In genomic region chr4:123564758-123565346, GRCh38 we compare ENCODE assay signal across 8 cellular contexts.
DNase-seq lines count a peak whose midpoint lies in the region; ATAC-seq and TF ChIP-seq lines count a peak whose summit lies in the region.

No MANE protein-coding gene starts in this region.

- 40% methylated on average over 1 of the region's 6 CpGs; no CpG with 5 or more reads in 1 of the 2 experiments for WGBS in IMR-90 (ENCODE audit: extremely low coverage in 2 of 2, insufficient read length in 1 of 2), 2 experiments
- WGBS in heart left ventricle, 4 donors, result 22 to 27% (median 25%) methylated on average over 6 of the region's 6 CpGs
- WGBS in smooth muscle cell (ENCODE audit: low lambda C conversion rate), result 37% methylated on average over 6 of the region's 6 CpGs

- H3K36me3 Mint-ChIP-seq in activated T-helper 1 cell treated with anti-CD3 and anti-CD28 coated beads, Interleukin-12 subunit alpha, Interleukin-12 subunit beta, Interleukin-2, Interleukin-4 antibody, amounts not matched to agents 30 ng/mL and 10 ng/mL and 1 ng/mL, durations not matched to agents 14 hours and 24 hours and 36 hours (ENCODE audit: low read depth), result no peaks in the 10 kb centered on the region

- POLR2A ChIA-PET in IMR-90 (lab: Charles Lee; ENCODE audit: unreplicated experiment) (no interaction called here), PC-3 (lab: Charles Lee; ENCODE audit: unreplicated experiment) (interaction anchor here (0.7 kb wide), 1 partner anchor 439 kb away, joined by 3 read pairs; no protein-coding TSS in a partner anchor)

- H3K23ac ChIP-seq in IMR-90 (ENCODE audit: low read depth, low read length), result no peak overlapping the region

- peak overlapping the region; percentile 7; the same call in 1 of the 2 replicates for H3K4ac ChIP-seq in IMR-90 (ENCODE audit: low read depth, low read length)

- no peak overlapping the region for H2BK15ac ChIP-seq in IMR-90 (ENCODE audit: low read depth, low read length)

- H2AK5ac ChIP-seq in IMR-90 (ENCODE audit: low read depth, low read length), result no peak overlapping the region

- H4K91ac ChIP-seq in IMR-90 (ENCODE audit: insufficient read depth, low read depth, low read length), result no peak overlapping the region

- no peak overlapping the region for H3K56ac ChIP-seq in IMR-90 (ENCODE audit: extremely low read depth, insufficient read depth, low read length)

- no peaks in the 10 kb centered on the region for H3K36me3 ChIP-seq in IMR-90 (ENCODE audit: control insufficient read depth, insufficient read depth, low read length)
- no peaks in the 10 kb centered on the region for H3K36me3 ChIP-seq in PC-3 (ENCODE audit: low read depth, low read length)
- no peaks in the 10 kb centered on the region for H3K36me3 ChIP-seq in heart left ventricle
- H3K36me3 ChIP-seq in smooth muscle cell (ENCODE audit: low read depth), result no peaks in the 10 kb centered on the region

- DNase-seq in GM04503 (ENCODE audit: low read depth) (peak; percentile 19), IMR-90 (peak; percentile 69), PC-3 (peak; percentile 78), heart left ventricle (peak in 3 of 5 donors; percentile 34 to 60 (median 46)), smooth muscle cell (lab: John Stamatoyannopoulos, UW; ENCODE audit: unreplicated experiment) (no peak), NCI-H774 (lab: John Stamatoyannopoulos, UW) (no peak)
- peak; percentile 57 for DNase-seq in activated T-helper 1 cell treated with anti-CD3 and anti-CD28 coated beads, Interleukin-12 subunit alpha, Interleukin-12 subunit beta, Interleukin-2, Interleukin-4 antibody, amounts not matched to agents 30 ng/mL and 10 ng/mL and 1 ng/mL, durations not matched to agents 14 hours and 24 hours and 36 hours (ENCODE audit: low spot score)

- H2AK9ac ChIP-seq in IMR-90 (replicated peaks; ENCODE audit: low read depth, low read length, poor library complexity), result no peak overlapping the region

- H3K9me1 ChIP-seq in IMR-90 (ENCODE audit: insufficient read depth, low read length), result 0 out of 2 replicates have a peak, but pooled peaks cover 3% of the 10 kb centered on the region

- H2BK120ac ChIP-seq in IMR-90 (ENCODE audit: low read depth, low read length), result peak overlapping the region; percentile 49; the same call in 1 of the 2 replicates

- H3F3A ChIP-seq in PC-3 (ENCODE audit: low read length, unreplicated experiment) (no peaks in the 10 kb centered on the region), smooth muscle cell (ENCODE audit: low read depth) (no peaks in the 10 kb centered on the region)

- CTCF ChIA-PET in IMR-90 (lab: Yijun Ruan, JAX) (interaction anchor here (0.5 to 1.5 kb wide), 8 partner anchors 9 to 112 kb away, joined by 3 to 5 read pairs (median 3); no protein-coding TSS in a partner anchor), PC-3 (lab: Charles Lee) (no interaction called here)

- H3K79me2 ChIP-seq in PC-3 (ENCODE audit: low read length) (no peaks in the 10 kb centered on the region), smooth muscle cell (ENCODE audit: low read depth) (no peaks in the 10 kb centered on the region)

- no peak overlapping the region for H4K5ac ChIP-seq in IMR-90 (ENCODE audit: low read depth, low read length)

- no peaks in the 10 kb centered on the region for H3K9me3 ChIP-seq in IMR-90 (ENCODE audit: control insufficient read depth, insufficient read depth, low read length)
- no peaks in the 10 kb centered on the region for H3K9me3 ChIP-seq in PC-3 (ENCODE audit: low read length)
- H3K9me3 ChIP-seq in heart left ventricle, result peaks cover 0 to 9% (median 0%) of the 10 kb centered on the region in 12 donors
- H3K9me3 ChIP-seq in smooth muscle cell (replicated peaks; ENCODE audit: low read depth), result no peaks in the 10 kb centered on the region

- H3K14ac ChIP-seq in IMR-90 (replicated peaks; ENCODE audit: low read depth, low read length), result peak overlapping the region; percentile 60; the same call in 1 of the 2 replicates

- no peak for TF ChIP-seq POLR2A in IMR-90 (IDR thresholded peaks at IDR 0.05; ENCODE audit: low read depth, low read length)
- TF ChIP-seq POLR2A in heart left ventricle (IDR thresholded peaks at IDR 0.05), result no peak

- H3K18ac ChIP-seq in IMR-90 (ENCODE audit: low read depth, low read length), result no peak overlapping the region

- no peak overlapping the region for H3K4me3 Mint-ChIP-seq in activated T-helper 1 cell treated with anti-CD3 and anti-CD28 coated beads, Interleukin-12 subunit alpha, Interleukin-12 subunit beta, Interleukin-2, Interleukin-4 antibody, amounts not matched to agents 30 ng/mL and 10 ng/mL and 1 ng/mL, durations not matched to agents 14 hours and 24 hours and 36 hours

- intact Hi-C loops in IMR-90 (cut with micrococcal nuclease) (loop anchor here (2.0 to 10.0 kb wide), 4 partner anchors 97 to 547 kb away; no protein-coding TSS in a partner anchor), PC-3 (cut with micrococcal nuclease) (loop anchor here (2.0 to 5.0 kb wide), 3 partner anchors 97 to 166 kb away; no protein-coding TSS in a partner anchor), heart left ventricle (cut with DNase I) (loop anchor here in 9 of 10 donors (2.0 to 10.0 kb wide), 13 partner anchors 90 to 700 kb away; partner anchors contain the start of gene SPRY1 (in 2 of the 9))
- intact Hi-C loops in activated T-helper 1 cell treated with anti-CD3 and anti-CD28 coated beads, Interleukin-12 subunit alpha, Interleukin-12 subunit beta, Interleukin-2, Interleukin-4 antibody, amounts not matched to agents 30 ng/mL and 10 ng/mL and 1 ng/mL, durations not matched to agents 14 hours and 24 hours and 36 hours (cut with micrococcal nuclease), result loop anchor here (2.0 to 5.0 kb wide), 3 partner anchors 37 to 166 kb away; no protein-coding TSS in a partner anchor

- ATAC-seq in GM21717 (IDR thresholded peaks at IDR 0.05; ENCODE audit: unreplicated experiment) (peak; percentile 100), IMR-90 (ENCODE audit: low read depth) (peak; percentile 77; the same call in 1 of the 2 replicates), PC-3 (peak; percentile 80), heart left ventricle (peak; percentile 86 to 95 (median 92))

- H3K79me1 ChIP-seq in IMR-90 (ENCODE audit: low read depth in 1 of 2, low read length in 2 of 2), result no peaks in the 10 kb centered on the region

- H4K20me1 ChIP-seq in IMR-90 (ENCODE audit: insufficient read depth, low read length) (no peaks in the 10 kb centered on the region), PC-3 (ENCODE audit: low read length) (no peaks in the 10 kb centered on the region), smooth muscle cell (ENCODE audit: low read depth) (no peaks in the 10 kb centered on the region)

- no TSS peak for BruUV-seq in IMR-90 (replicated peaks; lab: Mats Ljungman, UMichigan)
- no TSS peak for BruUV-seq in PC-3 (replicated peaks; lab: Mats Ljungman, UMichigan)

- H3K27ac ChIP-seq in IMR-90 (ENCODE audit: insufficient read depth, low read length) (no peak overlapping the region), PC-3 (ENCODE audit: low read length) (no peak overlapping the region), heart left ventricle (no peak overlapping the region), smooth muscle cell (ENCODE audit: low read depth) (no peak overlapping the region)

- H4K8ac ChIP-seq in IMR-90 (ENCODE audit: low read depth in 2 of 2, low read length in 2 of 2), result 0 out of 4 replicates have a peak overlapping the region, but pooled peaks of 1 of the 2 experiments have one; percentile 13

- H3K4me3 ChIP-seq in IMR-90 (ENCODE audit: insufficient read depth, low read depth, low read length), result no peak overlapping the region
- no peak overlapping the region for H3K4me3 ChIP-seq in PC-3 (ENCODE audit: low read length)
- H3K4me3 ChIP-seq in heart left ventricle, result no peak overlapping the region
- H3K4me3 ChIP-seq in smooth muscle cell, result no peak overlapping the region

- H3K27ac Mint-ChIP-seq in activated T-helper 1 cell treated with anti-CD3 and anti-CD28 coated beads, Interleukin-12 subunit alpha, Interleukin-12 subunit beta, Interleukin-2, Interleukin-4 antibody, amounts not matched to agents 30 ng/mL and 10 ng/mL and 1 ng/mL, durations not matched to agents 14 hours and 24 hours and 36 hours, result no peak overlapping the region

- no peak overlapping the region for H2BK5ac ChIP-seq in IMR-90 (ENCODE audit: low read depth, low read length, poor library complexity, severe bottlenecking)

- TF ChIP-seq CTCF in IMR-90 (conservative IDR thresholded peaks at IDR 0.05; ENCODE audit: low read depth, low read length) (peak; percentile 95), PC-3 (conservative IDR thresholded peaks at IDR 0.05; ENCODE audit: low read depth, low read length) (peak; percentile 96), heart left ventricle (IDR thresholded peaks at IDR 0.05) (peak; percentile 63 to 87 (median 76)), smooth muscle cell (IDR thresholded peaks at IDR 0.05; ENCODE audit: borderline replicate concordance, insufficient read depth, poor library complexity, severe bottlenecking) (peak; percentile 53)

- H3K4me1 ChIP-seq in IMR-90 (ENCODE audit: control insufficient read depth, insufficient read depth, low read length), result peaks cover 10% of the 10 kb centered on the region
- peaks cover 27% of the 10 kb centered on the region for H3K4me1 ChIP-seq in PC-3 (ENCODE audit: insufficient read depth, low read length)
- peaks cover 0 to 14% (median 5%) of the 10 kb centered on the region in 12 donors for H3K4me1 ChIP-seq in heart left ventricle
- peaks cover 10% of the 10 kb centered on the region for H3K4me1 ChIP-seq in smooth muscle cell (ENCODE audit: low read depth)

- H3K4me2 ChIP-seq in IMR-90 (ENCODE audit: low read depth, low read length) (no peak overlapping the region), PC-3 (ENCODE audit: low read length) (no peak overlapping the region), smooth muscle cell (peak overlapping the region; percentile 33)

- in situ Hi-C loops in IMR-90 (cut with MboI; ENCODE audit: low sequenced_read_pairs), result no loop called here

- peaks cover 22% of the 10 kb centered on the region for H3K27me3 Mint-ChIP-seq in activated T-helper 1 cell treated with anti-CD3 and anti-CD28 coated beads, Interleukin-12 subunit alpha, Interleukin-12 subunit beta, Interleukin-2, Interleukin-4 antibody, amounts not matched to agents 30 ng/mL and 10 ng/mL and 1 ng/mL, durations not matched to agents 14 hours and 24 hours and 36 hours (ENCODE audit: insufficient read depth)

- peaks cover 4% of the 10 kb centered on the region for H3K9me3 Mint-ChIP-seq in activated T-helper 1 cell treated with anti-CD3 and anti-CD28 coated beads, Interleukin-12 subunit alpha, Interleukin-12 subunit beta, Interleukin-2, Interleukin-4 antibody, amounts not matched to agents 30 ng/mL and 10 ng/mL and 1 ng/mL, durations not matched to agents 14 hours and 24 hours and 36 hours

- H3K9ac ChIP-seq in IMR-90 (ENCODE audit: low read depth, low read length) (no peak overlapping the region), PC-3 (ENCODE audit: low read length) (no peak overlapping the region), smooth muscle cell (ENCODE audit: low read depth) (no peak overlapping the region)

- no peak overlapping the region for H2BK20ac ChIP-seq in IMR-90 (ENCODE audit: low read depth, low read length)

- H3K27me3 ChIP-seq in IMR-90 (ENCODE audit: control insufficient read depth, insufficient read depth, low read length) (no peaks in the 10 kb centered on the region), PC-3 (ENCODE audit: low read length) (no peaks in the 10 kb centered on the region), heart left ventricle (no peaks in the 10 kb centered on the region), smooth muscle cell (ENCODE audit: low read depth) (no peaks in the 10 kb centered on the region)

- dilution Hi-C loops in IMR-90 (cut with HindIII; ENCODE audit: low sequenced_read_pairs, unreplicated experiment), result no loop called here

- peaks cover 7% of the 10 kb centered on the region for H3K4me1 Mint-ChIP-seq in activated T-helper 1 cell treated with anti-CD3 and anti-CD28 coated beads, Interleukin-12 subunit alpha, Interleukin-12 subunit beta, Interleukin-2, Interleukin-4 antibody, amounts not matched to agents 30 ng/mL and 10 ng/mL and 1 ng/mL, durations not matched to agents 14 hours and 24 hours and 36 hours (ENCODE audit: low read depth)

- TF ChIP-seq RAD21 in IMR-90 (IDR thresholded peaks at IDR 0.05; ENCODE audit: low read length), result peak; percentile 68

- no peak overlapping the region for H2AFZ ChIP-seq in IMR-90 (replicated peaks; ENCODE audit: low read length, poor library complexity)
- no peak overlapping the region for H2AFZ ChIP-seq in PC-3 (ENCODE audit: low read length)
- H2AFZ ChIP-seq in smooth muscle cell (ENCODE audit: low read depth), result no peak overlapping the region

- no peaks in the 10 kb centered on the region for H3K9me2 ChIP-seq in PC-3 (replicated peaks; ENCODE audit: low read length)

Comparison
In these comparisons a context has a peak if more than half of its experiments do, and no peak if none do; other contexts are left out.
1. DNase-seq: peak in GM04503 (single experiment), IMR-90 (single experiment), PC-3 (single experiment), activated T-helper 1 cell treated with anti-CD3 and anti-CD28 coated beads, Interleukin-12 subunit alpha, Interleukin-12 subunit beta, Interleukin-2, Interleukin-4 antibody, amounts not matched to agents 30 ng/mL and 10 ng/mL and 1 ng/mL, durations not matched to agents 14 hours and 24 hours and 36 hours (single experiment) and heart left ventricle (3 of 5); none in smooth muscle cell (single experiment) and NCI-H774 (single experiment).
2. Peak in every context shown above with its lines, with median percentiles within 50 percentile points of each other: ATAC-seq and CTCF ChIP-seq.